Comparison of ENCODE assay signal across 8 cellular contexts in genomic region chr10:71835671-71836593, GRCh38. TPM values are rescaled to one million over a fixed set of nuclear protein-coding genes. Genes with fewer than 3 reads are reported as not detected.
DNase-seq lines count a peak whose midpoint lies in the region; ATAC-seq and TF ChIP-seq lines count a peak whose summit lies in the region.

No MANE protein-coding gene starts in this region.

- H3K27me3 ChIP-seq in spleen (replicated peaks in 1 of 7) = no peaks in the 10 kb centered on the region
- H3K27me3 ChIP-seq in PC-3 (ENCODE audit: low read length) = no peaks in the 10 kb centered on the region

- intact Hi-C loops in spleen (cut with DNase I; ENCODE audit: low total_unique reads) (loop anchor here (10.0 kb wide), 1 partner anchor 49 kb away; no protein-coding TSS in a partner anchor), PC-3 (cut with micrococcal nuclease) (no loop called here)

- H3K36me3 ChIP-seq in spleen (peaks cover 5 to 57% (median 22%) of the 10 kb centered on the region in 6 donors), PC-3 (ENCODE audit: low read depth, low read length) (peaks cover 12% of the 10 kb centered on the region)

- no peaks in the 10 kb centered on the region for H3F3A ChIP-seq in PC-3 (ENCODE audit: low read length, unreplicated experiment)

- ATAC-seq in GM21515 (IDR thresholded peaks at IDR 0.05; ENCODE audit: unreplicated experiment) (peak; percentile 83), PC-3 (no peak)

- POLR2A ChIA-PET in PC-3 (lab: Charles Lee; ENCODE audit: unreplicated experiment) = no interaction called here

- CTCF ChIA-PET in PC-3 (lab: Charles Lee) = no interaction called here

- WGBS in spleen, 5 donors = 49 to 60% (median 58%) methylated on average over 11 of the region's 11 CpGs

- no peak overlapping the region for H3K4me2 ChIP-seq in PC-3 (ENCODE audit: low read length)

- no peaks in the 10 kb centered on the region for H3K9me3 ChIP-seq in spleen
- H3K9me3 ChIP-seq in PC-3 (ENCODE audit: low read length) = no peaks in the 10 kb centered on the region

- TF ChIP-seq POLR2A in spleen (IDR thresholded peaks at IDR 0.05) = no peak

- no TSS peak for BruUV-seq in PC-3 (replicated peaks; lab: Mats Ljungman, UMichigan)

- peaks cover 56 to 100% (median 94%) of the 10 kb centered on the region in 6 donors for H3K4me1 ChIP-seq in spleen
- H3K4me1 ChIP-seq in PC-3 (ENCODE audit: insufficient read depth, low read length) = peaks cover 31% of the 10 kb centered on the region

- no peak for TF ChIP-seq CTCF in spleen (IDR thresholded peaks at IDR 0.05 in 8 of 11, conservative IDR thresholded peaks at IDR 0.05 in 3 of 11)
- no peak for TF ChIP-seq CTCF in PC-3 (conservative IDR thresholded peaks at IDR 0.05; ENCODE audit: low read depth, low read length)

- DNase-seq in GM04504 (ENCODE audit: low read depth) (peak; percentile 98), HS-5 (ENCODE audit: low read depth) (peak; percentile 79), anterior cingulate cortex (lab: John Stamatoyannopoulos, UW) (peak in 55 of 58 donors; percentile 28 to 95 (median 80)), iris pigment epithelial cell (ENCODE audit: low read depth) (peak; percentile 76), spleen (peak; percentile 90), PC-3 (no peak)
- DNase-seq in stimulated activated CD4-positive, alpha-beta T cell treated with anti-CD3 and anti-CD28 coated beads, Interleukin-2, amount 100 ng/mL, for 24 hours = no peak

- no peak overlapping the region for H2AFZ ChIP-seq in PC-3 (ENCODE audit: low read length)

- H3K9me2 ChIP-seq in PC-3 (replicated peaks; ENCODE audit: low read length) = no peaks in the 10 kb centered on the region

- H3K4me3 ChIP-seq in spleen (peak overlapping the region in 1 of 8 donors; percentile 42), PC-3 (ENCODE audit: low read length) (no peak overlapping the region)

- H3K27ac ChIP-seq in spleen (peak overlapping the region; percentile 20 to 85 (median 76)), PC-3 (ENCODE audit: low read length) (no peak overlapping the region)

- H4K20me1 ChIP-seq in PC-3 (ENCODE audit: low read length) = peaks cover 40% of the 10 kb centered on the region

- H3K79me2 ChIP-seq in PC-3 (ENCODE audit: low read length) = peaks cover 89% of the 10 kb centered on the region

- no peak overlapping the region for H3K9ac ChIP-seq in PC-3 (ENCODE audit: low read length)

RNA-seq across cellular contexts. Expression of gene PSAP, which starts 15.1 kb away (rescaled TPM):
- total RNA-seq in spleen = 1,000 to 10,000 TPM; 1,269 to 1,826 (median 1,507) TPM
- polyA plus RNA-seq in spleen = 100 to 1,000 TPM; 363 to 690 (median 437) TPM
- total RNA-seq in PC-3 (2014; rRNA removed) = 334 and 342 TPM in 2 replicates

Comparison
In these comparisons a context has a peak if more than half of its experiments do, and no peak if none do; other contexts are left out.
1. DNase-seq: peak in GM04504 (single experiment), HS-5 (single experiment), anterior cingulate cortex (55 of 58), iris pigment epithelial cell (single experiment) and spleen (single experiment); none in stimulated activated CD4-positive, alpha-beta T cell treated with anti-CD3 and anti-CD28 coated beads, Interleukin-2, amount 100 ng/mL, for 24 hours (0 of 2) and PC-3 (single experiment).